In the genomic region with DNA sequence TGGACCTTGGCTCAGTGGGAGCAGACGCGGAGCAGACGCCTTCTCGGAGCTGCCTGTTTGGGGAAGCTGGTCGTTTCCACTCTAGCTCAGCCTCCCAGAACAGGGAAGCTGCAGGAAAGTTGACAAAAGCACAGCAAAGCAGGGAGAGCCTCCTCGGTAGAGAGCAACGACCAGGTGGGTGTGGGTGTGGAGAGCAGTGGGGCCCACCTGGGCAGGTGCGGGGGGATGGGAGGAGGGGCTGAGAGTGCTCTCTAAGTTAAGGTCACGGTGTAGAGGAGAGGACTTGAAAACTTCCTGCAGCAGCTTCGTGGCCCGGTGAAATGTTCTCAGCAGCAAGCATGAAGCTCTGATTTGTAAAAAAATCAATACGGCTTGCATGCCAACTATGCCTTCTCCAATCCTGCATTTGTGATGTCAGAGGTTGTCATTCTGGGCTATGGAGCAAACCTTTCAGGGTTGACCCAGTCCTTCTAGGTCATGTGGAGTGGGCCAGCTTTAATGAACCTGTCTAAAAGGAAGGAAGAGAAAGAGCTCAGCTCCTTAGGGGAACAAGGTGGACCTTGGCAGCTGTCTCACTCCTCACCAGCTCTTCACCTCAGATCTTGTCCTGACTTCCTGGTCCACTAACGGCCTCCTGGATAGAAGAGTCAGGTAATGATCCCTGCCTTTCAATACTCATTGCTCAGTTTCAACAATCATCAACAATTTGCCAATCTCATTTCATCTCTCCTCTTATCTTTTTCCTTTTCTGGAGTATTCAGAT, we compare ENCODE assay signal across 9 cellular contexts.
DNase-seq lines count a peak whose midpoint lies in the region; ATAC-seq and TF ChIP-seq lines count a peak whose summit lies in the region.
"Had no signal": no experiment of that assay in that cellular context is flagged by ENCODE, and none has a peak within 500 bp of the region (broad histone marks: within the 10 kb centered on the region; RNA-seq: fewer than 3 reads in every experiment).

No MANE protein-coding gene starts in this region.

- H3K4me1 ChIP-seq in BLaER1 (peaks cover 41% of the 10 kb centered on the region), OCI-LY3 (ENCODE audit: low read length) (peaks cover 32% of the 10 kb centered on the region), endodermal cell (ENCODE audit: control insufficient read depth, insufficient read depth, low read length) (no peaks in the 10 kb centered on the region)

- H3K36me3 ChIP-seq in BLaER1 (no peaks in the 10 kb centered on the region), OCI-LY3 (replicated peaks; ENCODE audit: low read depth, low read length) (no peaks in the 10 kb centered on the region), endodermal cell (ENCODE audit: control insufficient read depth, insufficient read depth, low read length) (no peaks in the 10 kb centered on the region)

- DNase-seq in endodermal cell (no peak), MCF 10A (ENCODE audit: unreplicated experiment) (no peak), NCI-H2107 (lab: John Stamatoyannopoulos, UW) (no peak), NCI-H1105 treated with DMSO at 0.1 percent for 48 hours (lab: John Stamatoyannopoulos, UW) (no peak), SHP77 (lab: John Stamatoyannopoulos, UW) (no peak)
- DNase-seq: NCI-H1048 had no signal

- H3K4me2 ChIP-seq in BLaER1 (peak overlapping the region; percentile 81), OCI-LY3 (ENCODE audit: low read length) (peak overlapping the region; percentile 88)

- CTCF ChIA-PET in MCF 10A (lab: Yijun Ruan, JAX) = interaction anchor here (1.2 kb wide), 2 partner anchors 12 to 176 kb away, joined by 5 read pairs; no protein-coding TSS in a partner anchor

- H3K79me2 ChIP-seq in OCI-LY3 (ENCODE audit: low read length) = no peaks in the 10 kb centered on the region

- intact Hi-C loops in MCF 10A (cut with micrococcal nuclease) = loop anchor here (10.0 kb wide), 1 partner anchor 619 kb away; no protein-coding TSS in a partner anchor

- peaks cover 2% of the 10 kb centered on the region for H3K27me3 Mint-ChIP-seq in endodermal cell (ENCODE audit: insufficient read depth)
- no peaks in the 10 kb centered on the region for H3K27me3 Mint-ChIP-seq in MCF 10A (ENCODE audit: insufficient read depth, unreplicated experiment)

- H3K4me1 Mint-ChIP-seq in endodermal cell (peaks cover 29% of the 10 kb centered on the region), MCF 10A (ENCODE audit: insufficient read depth, unreplicated experiment) (no peaks in the 10 kb centered on the region)

- H3K4me3 ChIP-seq in BLaER1 = peak overlapping the region; percentile 30
- H3K4me3 ChIP-seq in OCI-LY3 (ENCODE audit: low read length) = peak overlapping the region; percentile 66
- H3K4me3 ChIP-seq in endodermal cell (ENCODE audit: low read length) = no peak overlapping the region

- no peak overlapping the region for H3K4me3 Mint-ChIP-seq in endodermal cell
- no peak overlapping the region for H3K4me3 Mint-ChIP-seq in MCF 10A (ENCODE audit: unreplicated experiment)

- H3K27ac Mint-ChIP-seq in endodermal cell (peak overlapping the region; percentile 69), MCF 10A (ENCODE audit: low read depth, unreplicated experiment) (no peak overlapping the region)

- no TSS peak for BruUV-seq in MCF 10A (replicated peaks; lab: Mats Ljungman, UMichigan)

- no peaks in the 10 kb centered on the region for H3K27me3 ChIP-seq in BLaER1
- H3K27me3 ChIP-seq in OCI-LY3 (ENCODE audit: low read depth, low read length) = peaks cover 11% of the 10 kb centered on the region
- H3K27me3 ChIP-seq in endodermal cell (ENCODE audit: control insufficient read depth, insufficient read depth, low read length, poor library complexity, severe bottlenecking) = no peaks in the 10 kb centered on the region

- H3K9ac ChIP-seq in BLaER1 = peak overlapping the region; percentile 37; the same call in 1 of the 2 replicates
- peak overlapping the region; percentile 24 for H3K9ac ChIP-seq in OCI-LY3 (ENCODE audit: low read length)
- H3K9ac ChIP-seq in endodermal cell (ENCODE audit: extremely low read depth, low read length, poor library complexity, severe bottlenecking) = no peak overlapping the region

- H3K36me3 Mint-ChIP-seq in endodermal cell (ENCODE audit: low read depth) = no peaks in the 10 kb centered on the region
- H3K36me3 Mint-ChIP-seq in MCF 10A (ENCODE audit: insufficient read depth, unreplicated experiment) = no peaks in the 10 kb centered on the region

- no peaks in the 10 kb centered on the region for H3K9me3 ChIP-seq in BLaER1
- H3K9me3 ChIP-seq in OCI-LY3 (ENCODE audit: insufficient read depth, low read length) = no peaks in the 10 kb centered on the region
- no peaks in the 10 kb centered on the region for H3K9me3 ChIP-seq in endodermal cell (ENCODE audit: control insufficient read depth, low read length)

- peak; percentile 16 for ATAC-seq in GM19351 (IDR thresholded peaks at IDR 0.05; ENCODE audit: unreplicated experiment)

- peak overlapping the region; percentile 49; the same call in 1 of the 2 replicates for H2AFZ ChIP-seq in OCI-LY3 (ENCODE audit: low read depth, low read length)

- H4K20me1 ChIP-seq in BLaER1 (0 out of 2 replicates have a peak, but pooled peaks cover 6% of the 10 kb centered on the region), OCI-LY3 (ENCODE audit: insufficient read depth, low read length) (no peaks in the 10 kb centered on the region)

- WGBS in endodermal cell (ENCODE audit: insufficient coverage in 1 of 2, insufficient read length in 1 of 2), 2 experiments = 74 to 96% methylated on average over 7 to 13 of the region's 13 CpGs

- peak overlapping the region; percentile 64 for H3K27ac ChIP-seq in BLaER1
- H3K27ac ChIP-seq in OCI-LY3 (ENCODE audit: low read length) = peak overlapping the region; percentile 28; the same call in 1 of the 2 replicates
- H3K27ac ChIP-seq in endodermal cell (ENCODE audit: low read depth, low read length) = no peak overlapping the region

- TF ChIP-seq CTCF in OCI-LY3 (IDR thresholded peaks at IDR 0.05; ENCODE audit: low read depth, low read length) (no peak), endodermal cell (conservative IDR thresholded peaks at IDR 0.05) (no peak), MCF 10A (IDR thresholded peaks at IDR 0.05; ENCODE audit: unreplicated experiment) (no peak)

- H3K9me3 Mint-ChIP-seq in endodermal cell (no peaks in the 10 kb centered on the region), MCF 10A (ENCODE audit: unreplicated experiment) (no peaks in the 10 kb centered on the region)

- POLR2A ChIA-PET in MCF 10A (lab: Yijun Ruan, JAX) = interaction anchor here (0.8 kb wide), 1 partner anchor 61 kb away, joined by 3 read pairs; no protein-coding TSS in a partner anchor
